In genomic region chr13:87669379-87669978, GRCh38 we compare ENCODE assay signal across 8 cellular contexts. TPM values are rescaled to one million over a fixed set of nuclear protein-coding genes. Genes with fewer than 3 reads are reported as not detected.
DNase-seq lines count a peak whose midpoint lies in the region; ATAC-seq and TF ChIP-seq lines count a peak whose summit lies in the region.

No MANE protein-coding gene starts in this region.

- peaks cover 27% of the 10 kb centered on the region for H3K27me3 ChIP-seq in colonic mucosa
- no peaks in the 10 kb centered on the region for H3K27me3 ChIP-seq in testis
- peaks cover 9% of the 10 kb centered on the region for H3K27me3 ChIP-seq in ascending aorta

- H3K36me3 ChIP-seq in colonic mucosa: no peaks in the 10 kb centered on the region
- no peaks in the 10 kb centered on the region for H3K36me3 ChIP-seq in testis (ENCODE audit: low read depth, missing control alignments)
- H3K36me3 ChIP-seq in ascending aorta: no peaks in the 10 kb centered on the region

- TF ChIP-seq CTCF in GM12865 (IDR thresholded peaks at IDR 0.05; ENCODE audit: insufficient read depth, low read depth, low read length, missing control alignments) (peak; percentile 38), colonic mucosa (IDR thresholded peaks at IDR 0.05) (peak; percentile 21), testis (IDR thresholded peaks at IDR 0.05) (peak in 2 of 3 experiments; percentile 14 to 25), ascending aorta (IDR thresholded peaks at IDR 0.05) (no peak)

- no peak overlapping the region for H3K27ac ChIP-seq in colonic mucosa
- H3K27ac ChIP-seq in testis: no peak overlapping the region
- H3K27ac ChIP-seq in ascending aorta: no peak overlapping the region

- H3K4me1 ChIP-seq in colonic mucosa: peaks cover 7% of the 10 kb centered on the region
- peaks cover 7% of the 10 kb centered on the region for H3K4me1 ChIP-seq in testis
- H3K4me1 ChIP-seq in ascending aorta: peaks cover 0 to 16% of the 10 kb centered on the region in 2 donors

- H3K9me3 ChIP-seq in colonic mucosa: no peaks in the 10 kb centered on the region
- no peaks in the 10 kb centered on the region for H3K9me3 ChIP-seq in testis
- H3K9me3 ChIP-seq in ascending aorta: no peaks in the 10 kb centered on the region

- H3K9ac ChIP-seq in colonic mucosa (ENCODE audit: low read depth in 2 of 2, low read length in 2 of 2): no peak overlapping the region

- intact Hi-C loops in colonic mucosa (cut with DNase I) (no loop called here), testis (cut with DNase I; ENCODE audit: low total_unique reads) (no loop called here), sciatic nerve (cut with DNase I) (no loop called here), ascending aorta (cut with DNase I) (no loop called here)

- no peak for TF ChIP-seq POLR2A in testis (IDR thresholded peaks at IDR 0.05)

- peak; percentile 30 for DNase-seq in GM12865 (ENCODE audit: low read depth)
- DNase-seq in NCI-H524 treated with DMSO at 0.1 percent for 48 hours (lab: John Stamatoyannopoulos, UW): peak; percentile 60
- DNase-seq in colonic mucosa: no peak
- no peak for DNase-seq in testis
- DNase-seq in sciatic nerve (ENCODE audit: low spot score): no peak
- no peak for DNase-seq in stimulated activated CD8-positive, alpha-beta memory T cell treated with anti-CD3 and anti-CD28 coated beads, Interleukin-4, amount 100 ng/mL, for 48 hours
- DNase-seq in ascending aorta (ENCODE audit: low spot score in 2 of 2): no peak

- H3K4me3 ChIP-seq in GM12865 (ENCODE audit: low read depth, low read length) (no peak overlapping the region), colonic mucosa (no peak overlapping the region), testis (no peak overlapping the region), ascending aorta (no peak overlapping the region)

- peak; percentile 40 for ATAC-seq in HG02798 (IDR thresholded peaks at IDR 0.05; ENCODE audit: poor library complexity, unreplicated experiment)
- no peak for ATAC-seq in sciatic nerve

- WGBS in testis, 2 donors: 46 to 48% methylated on average over 3 of the region's 3 CpGs

RNA-seq across cellular contexts. Expression of gene SLITRK5, which starts 1.7 kb away (rescaled TPM):
- total RNA-seq in colonic mucosa (under 1 TPM; 0.10 to 0.13 TPM), testis (under 1 TPM; 0.31 TPM), sciatic nerve (10.1 TPM), ascending aorta (not detected)
- polyA plus RNA-seq in testis (ENCODE audit: insufficient read depth, low read depth, low replicate concordance): 0.24 TPM

Comparison
In these comparisons a context has a peak if more than half of its experiments do, and no peak if none do; other contexts are left out.
1. DNase-seq: peak in GM12865 (single experiment) and NCI-H524 treated with DMSO at 0.1 percent for 48 hours (single experiment); none in colonic mucosa (single experiment), testis (single experiment), sciatic nerve (single experiment), stimulated activated CD8-positive, alpha-beta memory T cell treated with anti-CD3 and anti-CD28 coated beads, Interleukin-4, amount 100 ng/mL, for 48 hours (single experiment) and ascending aorta (0 of 2).
2. CTCF ChIP-seq: peak in GM12865 (single experiment), colonic mucosa (single experiment) and testis (2 of 3); none in ascending aorta (0 of 3).